In genomic region chr2:60002158-60002867, GRCh38 we compare ENCODE assay signal across 15 cellular contexts.
"Had no signal": no experiment of that assay in that cellular context is flagged by ENCODE, and none has a peak within 500 bp of the region (broad histone marks: within the 10 kb centered on the region; RNA-seq: fewer than 3 reads in every experiment).

No MANE protein-coding gene starts in this region.

- H3K4me3 ChIP-seq: adrenal gland, gastroesophageal sphincter, heart left ventricle, thyroid gland had no signal

- H3K27ac Mint-ChIP-seq: activated naive CD4-positive, alpha-beta T cell treated with anti-CD3 and anti-CD28 coated beads, Interleukin-2, amount 50 U/mL, for 72 hours; natural killer cell had no signal

- H3K9me3 Mint-ChIP-seq: activated naive CD4-positive, alpha-beta T cell treated with anti-CD3 and anti-CD28 coated beads, Interleukin-2, amount 50 U/mL, for 72 hours; natural killer cell had no signal

- H3K4me3 Mint-ChIP-seq: natural killer cell had no signal

- H3K36me3 ChIP-seq: adrenal gland, gastroesophageal sphincter, heart left ventricle, thyroid gland had no signal

- DNase-seq: activated gamma-delta T cell; adrenal gland; cerebellar nuclear complex; cortex of kidney; heart left ventricle; natural killer cell; nucleus accumbens; stimulated activated naive CD4-positive, alpha-beta T cell had no signal

- H3K4me1 ChIP-seq: adrenal gland, gastroesophageal sphincter, heart left ventricle had no signal

- H3K9me3 ChIP-seq: adrenal gland, gastroesophageal sphincter, heart left ventricle, thyroid gland had no signal

- H3K27ac ChIP-seq: adrenal gland, gastroesophageal sphincter, heart left ventricle, thyroid gland had no signal

- H3K27me3 ChIP-seq: adrenal gland, gastroesophageal sphincter, heart left ventricle, thyroid gland had no signal

- ATAC-seq: activated CD4-positive, CD25-positive, alpha-beta regulatory T cell treated with anti-CD3 and anti-CD28 coated beads, Interleukin-2, amount 50 U/mL, for 24 hours; activated naive CD4-positive, alpha-beta T cell treated with anti-CD3 and anti-CD28 coated beads, Interleukin-2, amount 50 U/mL, for 72 hours; esophagus mucosa; gastroesophageal sphincter; heart left ventricle; natural killer cell had no signal

- H3K4me1 Mint-ChIP-seq: natural killer cell had no signal

- H3K36me3 Mint-ChIP-seq: activated naive CD4-positive, alpha-beta T cell treated with anti-CD3 and anti-CD28 coated beads, Interleukin-2, amount 50 U/mL, for 72 hours; natural killer cell had no signal

- FAIRE-seq: astrocyte, bronchial epithelial cell had no signal
